In genomic region chr13:57425531-57425930, GRCh38 we compare ENCODE assay signal across 23 cellular contexts.
DNase-seq lines count a peak whose midpoint lies in the region; ATAC-seq lines count a peak whose summit lies in the region.
"Had no signal": no experiment of that assay in that cellular context is flagged by ENCODE, and none has a peak within 500 bp of the region (broad histone marks: within the 10 kb centered on the region; RNA-seq: fewer than 3 reads in every experiment).

No MANE protein-coding gene starts in this region.

- ATAC-seq in GM21825 (IDR thresholded peaks at IDR 0.05; ENCODE audit: unreplicated experiment): no peak
- ATAC-seq: A549; CD8-positive, alpha-beta T cell had no signal

- DNase-seq in islet precursor cell: peak; percentile 56
- DNase-seq: 8988T; ACHN; AML-193; BE2C; C1 segment of cervical spinal cord; Caco-2; Calu3; CD4-positive, alpha-beta memory T cell; CD4-positive, alpha-beta T cell; CD4-positive, CD25-positive, alpha-beta regulatory T cell; CD8-positive, alpha-beta memory T cell; CD8-positive, alpha-beta T cell; COR-L47; DMS 273 treated with DMSO at 0.1 percent for 48 hours; DMS153; DMS53; DMS79; DMS79 treated with DMSO at 0.1 percent for 48 hours; DND-41; EL had no signal
